Comparison of ENCODE assay signal across 1 cellular context in the genomic region with DNA sequence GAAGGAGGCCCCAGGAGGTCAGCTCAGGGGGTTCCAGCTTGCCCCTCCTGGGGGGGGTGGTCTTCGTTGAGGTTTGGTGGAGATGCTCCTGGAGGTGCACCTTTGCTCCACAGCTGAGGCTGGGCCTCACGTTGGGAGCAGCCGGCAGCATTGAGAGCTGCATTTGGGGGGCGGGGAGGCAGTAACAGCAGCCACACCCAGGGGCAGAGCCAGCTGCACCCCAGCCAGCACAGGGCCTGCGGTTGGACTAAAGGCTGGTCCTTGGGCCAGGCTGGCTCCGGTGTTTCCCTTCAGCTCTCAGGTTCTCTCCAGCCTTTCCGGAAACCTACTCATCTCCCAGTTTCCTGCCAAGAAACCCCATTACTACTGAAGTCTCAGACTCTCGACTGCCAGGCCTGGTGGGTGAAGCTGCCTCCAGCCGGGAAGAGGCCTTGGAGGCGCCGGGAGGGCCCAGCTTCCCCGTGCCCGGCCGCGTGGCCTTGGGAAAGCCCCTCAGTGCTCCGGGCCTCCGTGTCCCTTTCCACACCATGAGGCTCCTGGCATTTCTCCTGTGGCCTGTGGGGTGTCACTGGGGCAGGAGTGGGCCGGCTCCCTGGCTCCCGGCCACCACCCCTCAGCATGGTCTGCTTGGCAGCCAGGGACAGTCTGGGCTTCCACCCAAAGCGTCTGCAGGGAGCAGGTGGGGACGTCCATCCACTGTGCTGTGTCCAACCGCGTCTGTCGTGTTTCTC.
A peak's percentile ranks its signal among the peaks of the same experiment; 100 is the strongest.
TF ChIP-seq lines count a peak whose summit lies in the region.

No MANE protein-coding gene starts in this region.

TF ChIP-seq in HepG2, 621 proteins besides CTCF, POLR2A, EP300 and RAD21 (continued from another document and continues in another):
- TF ChIP-seq, protein P1, sequence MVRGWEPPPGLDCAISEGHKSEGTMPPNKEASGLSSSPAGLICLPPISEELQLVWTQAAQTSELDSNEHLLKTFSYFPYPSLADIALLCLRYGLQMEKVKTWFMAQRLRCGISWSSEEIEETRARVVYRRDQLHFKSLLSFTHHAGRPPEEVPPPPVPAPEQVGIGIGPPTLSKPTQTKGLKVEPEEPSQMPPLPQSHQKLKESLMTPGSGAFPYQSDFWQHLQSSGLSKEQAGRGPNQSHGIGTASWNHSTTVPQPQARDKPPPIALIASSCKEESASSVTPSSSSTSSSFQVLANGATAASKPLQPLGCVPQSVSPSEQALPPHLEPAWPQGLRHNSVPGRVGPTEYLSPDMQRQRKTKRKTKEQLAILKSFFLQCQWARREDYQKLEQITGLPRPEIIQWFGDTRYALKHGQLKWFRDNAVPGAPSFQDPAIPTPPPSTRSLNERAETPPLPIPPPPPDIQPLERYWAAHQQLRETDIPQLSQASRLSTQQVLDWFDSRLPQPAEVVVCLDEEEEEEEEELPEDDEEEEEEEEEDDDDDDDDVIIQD (CRISPR knock-in tag; IDR thresholded peaks at IDR 0.05; ENCODE audit: low read depth) = no peak
- 0 out of 2 replicates have a peak, but pooled peaks have one; percentile 22 for TF ChIP-seq DZIP1 (CRISPR knock-in tag; IDR thresholded peaks at IDR 0.05)
- TF ChIP-seq ZNF670 (CRISPR knock-in tag; IDR thresholded peaks at IDR 0.05; ENCODE audit: borderline replicate concordance) = no peak
- 0 out of 2 replicates have a peak, but pooled peaks have one; percentile 13 for TF ChIP-seq TBX2 (CRISPR knock-in tag; IDR thresholded peaks at IDR 0.05; ENCODE audit: borderline replicate concordance)
- TF ChIP-seq HNRNPLL (IDR thresholded peaks at IDR 0.05; ENCODE audit: low read depth, low read length, poor library complexity, severe bottlenecking) = peak; percentile 27
- TF ChIP-seq TGIF2 (CRISPR knock-in tag; IDR thresholded peaks at IDR 0.05) = no peak
- TF ChIP-seq NFIB (CRISPR knock-in tag; IDR thresholded peaks at IDR 0.05; ENCODE audit: borderline replicate concordance) = peak; percentile 73; the same call in 1 of the 2 replicates
- TF ChIP-seq, protein P2, sequence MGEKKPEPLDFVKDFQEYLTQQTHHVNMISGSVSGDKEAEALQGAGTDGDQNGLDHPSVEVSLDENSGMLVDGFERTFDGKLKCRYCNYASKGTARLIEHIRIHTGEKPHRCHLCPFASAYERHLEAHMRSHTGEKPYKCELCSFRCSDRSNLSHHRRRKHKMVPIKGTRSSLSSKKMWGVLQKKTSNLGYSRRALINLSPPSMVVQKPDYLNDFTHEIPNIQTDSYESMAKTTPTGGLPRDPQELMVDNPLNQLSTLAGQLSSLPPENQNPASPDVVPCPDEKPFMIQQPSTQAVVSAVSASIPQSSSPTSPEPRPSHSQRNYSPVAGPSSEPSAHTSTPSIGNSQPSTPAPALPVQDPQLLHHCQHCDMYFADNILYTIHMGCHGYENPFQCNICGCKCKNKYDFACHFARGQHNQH (CRISPR knock-in tag; IDR thresholded peaks at IDR 0.05) = no peak
- TF ChIP-seq MAFK (conservative IDR thresholded peaks at IDR 0.05 in 1 of 2, IDR thresholded peaks at IDR 0.05 in 1 of 2; ENCODE audit: low read length in 2 of 2) = no peak
- TF ChIP-seq POGZ (CRISPR knock-in tag; IDR thresholded peaks at IDR 0.05) = no peak
- no peak for TF ChIP-seq NFE2 (CRISPR knock-in tag; IDR thresholded peaks at IDR 0.05)
- TF ChIP-seq, protein P3, sequence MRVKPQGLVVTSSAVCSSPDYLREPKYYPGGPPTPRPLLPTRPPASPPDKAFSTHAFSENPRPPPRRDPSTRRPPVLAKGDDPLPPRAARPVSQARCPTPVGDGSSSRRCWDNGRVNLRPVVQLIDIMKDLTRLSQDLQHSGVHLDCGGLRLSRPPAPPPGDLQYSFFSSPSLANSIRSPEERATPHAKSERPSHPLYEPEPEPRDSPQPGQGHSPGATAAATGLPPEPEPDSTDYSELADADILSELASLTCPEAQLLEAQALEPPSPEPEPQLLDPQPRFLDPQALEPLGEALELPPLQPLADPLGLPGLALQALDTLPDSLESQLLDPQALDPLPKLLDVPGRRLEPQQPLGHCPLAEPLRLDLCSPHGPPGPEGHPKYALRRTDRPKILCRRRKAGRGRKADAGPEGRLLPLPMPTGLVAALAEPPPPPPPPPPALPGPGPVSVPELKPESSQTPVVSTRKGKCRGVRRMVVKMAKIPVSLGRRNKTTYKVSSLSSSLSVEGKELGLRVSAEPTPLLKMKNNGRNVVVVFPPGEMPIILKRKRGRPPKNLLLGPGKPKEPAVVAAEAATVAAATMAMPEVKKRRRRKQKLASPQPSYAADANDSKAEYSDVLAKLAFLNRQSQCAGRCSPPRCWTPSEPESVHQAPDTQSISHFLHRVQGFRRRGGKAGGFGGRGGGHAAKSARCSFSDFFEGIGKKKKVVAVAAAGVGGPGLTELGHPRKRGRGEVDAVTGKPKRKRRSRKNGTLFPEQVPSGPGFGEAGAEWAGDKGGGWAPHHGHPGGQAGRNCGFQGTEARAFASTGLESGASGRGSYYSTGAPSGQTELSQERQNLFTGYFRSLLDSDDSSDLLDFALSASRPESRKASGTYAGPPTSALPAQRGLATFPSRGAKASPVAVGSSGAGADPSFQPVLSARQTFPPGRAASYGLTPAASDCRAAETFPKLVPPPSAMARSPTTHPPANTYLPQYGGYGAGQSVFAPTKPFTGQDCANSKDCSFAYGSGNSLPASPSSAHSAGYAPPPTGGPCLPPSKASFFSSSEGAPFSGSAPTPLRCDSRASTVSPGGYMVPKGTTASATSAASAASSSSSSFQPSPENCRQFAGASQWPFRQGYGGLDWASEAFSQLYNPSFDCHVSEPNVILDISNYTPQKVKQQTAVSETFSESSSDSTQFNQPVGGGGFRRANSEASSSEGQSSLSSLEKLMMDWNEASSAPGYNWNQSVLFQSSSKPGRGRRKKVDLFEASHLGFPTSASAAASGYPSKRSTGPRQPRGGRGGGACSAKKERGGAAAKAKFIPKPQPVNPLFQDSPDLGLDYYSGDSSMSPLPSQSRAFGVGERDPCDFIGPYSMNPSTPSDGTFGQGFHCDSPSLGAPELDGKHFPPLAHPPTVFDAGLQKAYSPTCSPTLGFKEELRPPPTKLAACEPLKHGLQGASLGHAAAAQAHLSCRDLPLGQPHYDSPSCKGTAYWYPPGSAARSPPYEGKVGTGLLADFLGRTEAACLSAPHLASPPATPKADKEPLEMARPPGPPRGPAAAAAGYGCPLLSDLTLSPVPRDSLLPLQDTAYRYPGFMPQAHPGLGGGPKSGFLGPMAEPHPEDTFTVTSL (CRISPR knock-in tag; IDR thresholded peaks at IDR 0.05; ENCODE audit: borderline replicate concordance) = no peak
- TF ChIP-seq HOXD1 (CRISPR knock-in tag; IDR thresholded peaks at IDR 0.05) = no peak
- 0 out of 2 replicates have a peak, but pooled peaks have one; percentile 26 for TF ChIP-seq ZNF605 (CRISPR knock-in tag; IDR thresholded peaks at IDR 0.05)
- 0 out of 2 replicates have a peak, but pooled peaks have one; percentile 4 for TF ChIP-seq GABPB1 (CRISPR knock-in tag; IDR thresholded peaks at IDR 0.05)
- TF ChIP-seq ZNF7 (CRISPR knock-in tag; IDR thresholded peaks at IDR 0.05) = no peak
- 0 out of 2 replicates have a peak, but pooled peaks have one; percentile 20 for TF ChIP-seq KDM2A (CRISPR knock-in tag; IDR thresholded peaks at IDR 0.05; ENCODE audit: borderline replicate concordance, low read depth)
- TF ChIP-seq ZNF367 (CRISPR knock-in tag; IDR thresholded peaks at IDR 0.05; ENCODE audit: borderline replicate concordance) = no peak
- 0 out of 2 replicates have a peak, but pooled peaks have one; percentile 25 for TF ChIP-seq ZMYM2 (CRISPR knock-in tag; IDR thresholded peaks at IDR 0.05)
- no peak for TF ChIP-seq MYPOP (CRISPR knock-in tag; IDR thresholded peaks at IDR 0.05)
- TF ChIP-seq ZNF629 (CRISPR knock-in tag; conservative IDR thresholded peaks at IDR 0.05) = no peak
- TF ChIP-seq UBTF (CRISPR knock-in tag; IDR thresholded peaks at IDR 0.05) = 0 out of 2 replicates have a peak, but pooled peaks have one; percentile 26
- 0 out of 2 replicates have a peak, but pooled peaks have one; percentile 18 for TF ChIP-seq ZFY (CRISPR knock-in tag; IDR thresholded peaks at IDR 0.05)
- TF ChIP-seq, protein P4, sequence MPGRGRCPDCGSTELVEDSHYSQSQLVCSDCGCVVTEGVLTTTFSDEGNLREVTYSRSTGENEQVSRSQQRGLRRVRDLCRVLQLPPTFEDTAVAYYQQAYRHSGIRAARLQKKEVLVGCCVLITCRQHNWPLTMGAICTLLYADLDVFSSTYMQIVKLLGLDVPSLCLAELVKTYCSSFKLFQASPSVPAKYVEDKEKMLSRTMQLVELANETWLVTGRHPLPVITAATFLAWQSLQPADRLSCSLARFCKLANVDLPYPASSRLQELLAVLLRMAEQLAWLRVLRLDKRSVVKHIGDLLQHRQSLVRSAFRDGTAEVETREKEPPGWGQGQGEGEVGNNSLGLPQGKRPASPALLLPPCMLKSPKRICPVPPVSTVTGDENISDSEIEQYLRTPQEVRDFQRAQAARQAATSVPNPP (CRISPR knock-in tag; IDR thresholded peaks at IDR 0.05) = no peak
- TF ChIP-seq ATAD3A (CRISPR knock-in tag; IDR thresholded peaks at IDR 0.05) = no peak
- TF ChIP-seq, protein P5, sequence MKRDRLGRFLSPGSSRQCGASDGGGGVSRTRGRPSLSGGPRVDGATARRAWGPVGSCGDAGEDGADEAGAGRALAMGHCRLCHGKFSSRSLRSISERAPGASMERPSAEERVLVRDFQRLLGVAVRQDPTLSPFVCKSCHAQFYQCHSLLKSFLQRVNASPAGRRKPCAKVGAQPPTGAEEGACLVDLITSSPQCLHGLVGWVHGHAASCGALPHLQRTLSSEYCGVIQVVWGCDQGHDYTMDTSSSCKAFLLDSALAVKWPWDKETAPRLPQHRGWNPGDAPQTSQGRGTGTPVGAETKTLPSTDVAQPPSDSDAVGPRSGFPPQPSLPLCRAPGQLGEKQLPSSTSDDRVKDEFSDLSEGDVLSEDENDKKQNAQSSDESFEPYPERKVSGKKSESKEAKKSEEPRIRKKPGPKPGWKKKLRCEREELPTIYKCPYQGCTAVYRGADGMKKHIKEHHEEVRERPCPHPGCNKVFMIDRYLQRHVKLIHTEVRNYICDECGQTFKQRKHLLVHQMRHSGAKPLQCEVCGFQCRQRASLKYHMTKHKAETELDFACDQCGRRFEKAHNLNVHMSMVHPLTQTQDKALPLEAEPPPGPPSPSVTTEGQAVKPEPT (CRISPR knock-in tag; IDR thresholded peaks at IDR 0.05; ENCODE audit: low read depth) = no peak
- TF ChIP-seq, protein P6, sequence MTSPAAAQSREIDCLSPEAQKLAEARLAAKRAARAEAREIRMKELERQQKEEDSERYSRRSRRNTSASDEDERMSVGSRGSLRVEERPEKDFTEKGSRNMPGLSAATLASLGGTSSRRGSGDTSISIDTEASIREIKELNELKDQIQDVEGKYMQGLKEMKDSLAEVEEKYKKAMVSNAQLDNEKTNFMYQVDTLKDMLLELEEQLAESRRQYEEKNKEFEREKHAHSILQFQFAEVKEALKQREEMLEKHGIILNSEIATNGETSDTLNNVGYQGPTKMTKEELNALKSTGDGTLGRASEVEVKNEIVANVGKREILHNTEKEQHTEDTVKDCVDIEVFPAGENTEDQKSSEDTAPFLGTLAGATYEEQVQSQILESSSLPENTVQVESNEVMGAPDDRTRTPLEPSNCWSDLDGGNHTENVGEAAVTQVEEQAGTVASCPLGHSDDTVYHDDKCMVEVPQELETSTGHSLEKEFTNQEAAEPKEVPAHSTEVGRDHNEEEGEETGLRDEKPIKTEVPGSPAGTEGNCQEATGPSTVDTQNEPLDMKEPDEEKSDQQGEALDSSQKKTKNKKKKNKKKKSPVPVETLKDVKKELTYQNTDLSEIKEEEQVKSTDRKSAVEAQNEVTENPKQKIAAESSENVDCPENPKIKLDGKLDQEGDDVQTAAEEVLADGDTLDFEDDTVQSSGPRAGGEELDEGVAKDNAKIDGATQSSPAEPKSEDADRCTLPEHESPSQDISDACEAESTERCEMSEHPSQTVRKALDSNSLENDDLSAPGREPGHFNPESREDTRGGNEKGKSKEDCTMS (CRISPR knock-in tag; conservative IDR thresholded peaks at IDR 0.05) = no peak
- TF ChIP-seq ZFX (CRISPR knock-in tag; IDR thresholded peaks at IDR 0.05; ENCODE audit: low read depth) = 0 out of 2 replicates have a peak, but pooled peaks have one; percentile 20
- no peak for TF ChIP-seq ZNF382 (CRISPR knock-in tag; IDR thresholded peaks at IDR 0.05; ENCODE audit: borderline replicate concordance)
